Comparison of ENCODE assay signal across 22 cellular contexts in genomic region chr1:112146201-112146715, GRCh38.
DNase-seq lines count a peak whose midpoint lies in the region; ATAC-seq and TF ChIP-seq lines count a peak whose summit lies in the region.
"Had no signal": no experiment of that assay in that cellular context is flagged by ENCODE, and none has a peak within 500 bp of the region (broad histone marks: within the 10 kb centered on the region; RNA-seq: fewer than 3 reads in every experiment).

No MANE protein-coding gene starts in this region.

- no peak for TF ChIP-seq POLR2A in gastroesophageal sphincter (IDR thresholded peaks at IDR 0.05)

- TF ChIP-seq CTCF in GM23338 (conservative IDR thresholded peaks at IDR 0.05; ENCODE audit: low read depth in 2 of 2) (no peak), gastroesophageal sphincter (IDR thresholded peaks at IDR 0.05) (no peak), mesothelial cell of epicardium (IDR thresholded peaks at IDR 0.05; ENCODE audit: unreplicated experiment) (no peak)

- H4K20me1 ChIP-seq in GM23338 (replicated peaks; ENCODE audit: insufficient read depth) = no peaks in the 10 kb centered on the region
- H4K20me1 ChIP-seq: BLaER1 had no signal

- H3K27me3 Mint-ChIP-seq in GM23338 (ENCODE audit: insufficient read depth, low read depth, poor library complexity) (peaks cover 2% of the 10 kb centered on the region), mesothelial cell of epicardium (ENCODE audit: low read depth) (peaks cover 17% of the 10 kb centered on the region)

- H3K36me3 ChIP-seq in GM23338 (ENCODE audit: insufficient read depth) (no peaks in the 10 kb centered on the region), gastroesophageal sphincter (no peaks in the 10 kb centered on the region)
- H3K36me3 ChIP-seq: BLaER1 had no signal

- H3K9me3 ChIP-seq in gastroesophageal sphincter = no peaks in the 10 kb centered on the region
- H3K9me3 ChIP-seq: Caco-2 had no signal

- H3K27me3 ChIP-seq in GM23338 (ENCODE audit: insufficient read depth) (no peaks in the 10 kb centered on the region), gastroesophageal sphincter (peaks cover under 1% of the 10 kb centered on the region)
- H3K27me3 ChIP-seq: BLaER1 had no signal

- DNase-seq in DMS79 treated with DMSO at 0.1 percent for 48 hours (lab: John Stamatoyannopoulos, UW) = peak; percentile 2
- no peak for DNase-seq in DMS79 (lab: John Stamatoyannopoulos, UW)
- peak; percentile 70 for DNase-seq in NCI-H748 (lab: John Stamatoyannopoulos, UW; ENCODE audit: unreplicated experiment)
- no peak for DNase-seq in NCI-H748 treated with DMSO at 0.1 percent for 48 hours (lab: John Stamatoyannopoulos, UW)
- peak; percentile 98 for DNase-seq in cerebellar cortex (ENCODE audit: low spot score)
- no peak for DNase-seq in GM23338 (ENCODE audit: low spot score)
- DNase-seq in mesothelial cell of epicardium (ENCODE audit: low spot score in 2 of 2, unreplicated experiment in 2 of 2) = no peak
- DNase-seq: ACHN; Caco-2; CD4-positive, alpha-beta T cell; DMS 273 treated with DMSO at 0.1 percent for 48 hours; GF-D8; IMR-90; NCI-H1417 treated with DMSO at 0.1 percent for 48 hours; NCI-H524 treated with DMSO at 0.1 percent for 48 hours; RPMI8226; SHP77; T-helper 17 cell had no signal

- no peaks in the 10 kb centered on the region for H3K4me1 ChIP-seq in GM23338 (ENCODE audit: insufficient read depth)
- H3K4me1 ChIP-seq in gastroesophageal sphincter = peaks cover 0 to 9% (median 0%) of the 10 kb centered on the region in 3 donors
- H3K4me1 ChIP-seq: Caco-2 had no signal

- H3K4me3 Mint-ChIP-seq in GM23338 = no peak overlapping the region
- no peak overlapping the region for H3K4me3 Mint-ChIP-seq in mesothelial cell of epicardium
- H3K4me3 Mint-ChIP-seq: CD4-positive, alpha-beta T cell; T-helper 17 cell had no signal

- no peak overlapping the region for H2AFZ ChIP-seq in GM23338
- H2AFZ ChIP-seq: PC-9 had no signal

- no peak for ATAC-seq in GM23338
- ATAC-seq in gastroesophageal sphincter = no peak
- ATAC-seq: T-helper 17 cell had no signal

- H3K4me3 ChIP-seq in GM23338 (no peak overlapping the region), gastroesophageal sphincter (no peak overlapping the region)
- H3K4me3 ChIP-seq: BLaER1, PC-9 had no signal

- H3K79me2 ChIP-seq in GM23338 (replicated peaks; ENCODE audit: insufficient read depth) = no peaks in the 10 kb centered on the region

- H3K9me2 ChIP-seq in GM23338 (ENCODE audit: insufficient read depth) = 0 out of 2 replicates have a peak, but pooled peaks cover 6% of the 10 kb centered on the region

- H3F3A ChIP-seq in GM23338 (replicated peaks; ENCODE audit: low read depth) = no peaks in the 10 kb centered on the region

- H3K9me3 Mint-ChIP-seq in GM23338 (peaks cover 31% of the 10 kb centered on the region), mesothelial cell of epicardium (peaks cover 18% of the 10 kb centered on the region)

- no peak for TF ChIP-seq EP300 in gastroesophageal sphincter (IDR thresholded peaks at IDR 0.05)

- no peaks in the 10 kb centered on the region for H3K4me1 Mint-ChIP-seq in GM23338
- H3K4me1 Mint-ChIP-seq in mesothelial cell of epicardium = no peaks in the 10 kb centered on the region
- H3K4me1 Mint-ChIP-seq: T-helper 17 cell had no signal

- H3K36me3 Mint-ChIP-seq in GM23338 (ENCODE audit: low read depth) (peaks cover 15% of the 10 kb centered on the region), mesothelial cell of epicardium (no peaks in the 10 kb centered on the region)

- H3K27ac ChIP-seq in GM23338 (ENCODE audit: low read depth) (no peak overlapping the region), gastroesophageal sphincter (no peak overlapping the region)
- H3K27ac ChIP-seq: 22Rv1, PC-9 had no signal

- H3K27ac Mint-ChIP-seq in GM23338 = no peak overlapping the region
- no peak overlapping the region for H3K27ac Mint-ChIP-seq in mesothelial cell of epicardium
- H3K27ac Mint-ChIP-seq: CD4-positive, alpha-beta T cell; T-helper 17 cell had no signal

- no peak overlapping the region for H3K4me2 ChIP-seq in GM23338
- H3K4me2 ChIP-seq: PC-9 had no signal

TF ChIP-seq in GM23338, 12 proteins besides CTCF, POLR2A, EP300 and RAD21 (continues in another document):
- no peak for TF ChIP-seq EZH2 (IDR thresholded peaks at IDR 0.05; ENCODE audit: low read depth, unreplicated experiment)
- no peak for TF ChIP-seq ZNF114 (CRISPR knock-in tag; IDR thresholded peaks at IDR 0.05)
- no peak for TF ChIP-seq EZH2phosphoT487 (IDR thresholded peaks at IDR 0.05; ENCODE audit: unreplicated experiment)
- TF ChIP-seq ETS1 (IDR thresholded peaks at IDR 0.05) = no peak
- TF ChIP-seq JUNB (IDR thresholded peaks at IDR 0.05; ENCODE audit: unreplicated experiment) = no peak
- TF ChIP-seq ZNF462 (CRISPR knock-in tag; IDR thresholded peaks at IDR 0.05) = no peak
- TF ChIP-seq ZNF331 (CRISPR knock-in tag; IDR thresholded peaks at IDR 0.05; ENCODE audit: low read depth) = no peak

Comparison
In these comparisons a context has a peak if more than half of its experiments do, and no peak if none do; other contexts are left out.
1. DNase-seq: peak in DMS79 treated with DMSO at 0.1 percent for 48 hours (single experiment), NCI-H748 (single experiment) and cerebellar cortex (single experiment); none in DMS79 (single experiment), NCI-H748 treated with DMSO at 0.1 percent for 48 hours (single experiment), GM23338 (single experiment) and mesothelial cell of epicardium (0 of 2).